In genomic region chr3:173796865-173797264, GRCh38 we compare ENCODE assay signal across 20 cellular contexts.
DNase-seq lines count a peak whose midpoint lies in the region; ATAC-seq and TF ChIP-seq lines count a peak whose summit lies in the region.
"Had no signal": no experiment of that assay in that cellular context is flagged by ENCODE, and none has a peak within 500 bp of the region (broad histone marks: within the 10 kb centered on the region; RNA-seq: fewer than 3 reads in every experiment).

No MANE protein-coding gene starts in this region.

- ATAC-seq in GM23338 = peak; percentile 88
- peak; percentile 82 for ATAC-seq in WTC11
- ATAC-seq: SK-N-SH treated with all-trans-retinoic acid at 6 μM for 48 hours had no signal

- H4K20me1 ChIP-seq in GM23338 (replicated peaks; ENCODE audit: insufficient read depth) = no peaks in the 10 kb centered on the region
- H4K20me1 ChIP-seq in neural progenitor cell (ENCODE audit: low read depth) = no peaks in the 10 kb centered on the region
- H4K20me1 ChIP-seq: BLaER1 treated with 17β-estradiol and CSF1 and Interleukin-3, amounts not matched to agents 10 nM and 100 nM had no signal

- no peaks in the 10 kb centered on the region for H3K9me3 ChIP-seq in neural progenitor cell (ENCODE audit: low read depth)
- H3K9me3 ChIP-seq: BLaER1 treated with 17β-estradiol and CSF1 and Interleukin-3, amounts not matched to agents 10 nM and 100 nM had no signal

- no peak overlapping the region for H3K27ac ChIP-seq in GM23338 (ENCODE audit: low read depth)
- no peak overlapping the region for H3K27ac ChIP-seq in neural progenitor cell
- H3K27ac ChIP-seq: BLaER1 treated with 17β-estradiol and CSF1 and Interleukin-3, amounts not matched to agents 10 nM and 100 nM; GM23248 had no signal

- H3F3A ChIP-seq in GM23338 (replicated peaks; ENCODE audit: low read depth) = no peaks in the 10 kb centered on the region
- H3F3A ChIP-seq in neural progenitor cell (ENCODE audit: low read depth) = no peaks in the 10 kb centered on the region

- peak; percentile 24 for DNase-seq in GM23338 (ENCODE audit: low spot score)
- DNase-seq in WTC11 (ENCODE audit: low spot score) = no peak
- no peak for DNase-seq in glutamatergic neuron
- DNase-seq in neural progenitor cell (ENCODE audit: low spot score) = peak; percentile 12
- DNase-seq in osteocyte (ENCODE audit: extremely low spot score, unreplicated experiment) = no peak
- no peak for DNase-seq in stimulated activated CD4-positive, alpha-beta T cell treated with anti-CD3 and anti-CD28 coated beads, Interleukin-2, amount 100 ng/mL, for 48 hours
- DNase-seq in glomerular visceral epithelial cell (ENCODE audit: extremely low spot score) = no peak
- DNase-seq: AML-193; CD4-positive, alpha-beta T cell; GM23248; HCEC 1CT; KBM-7; MV-4-11; NCI-H1105 treated with DMSO at 0.1 percent for 48 hours; NCI-H146; NCI-H1930; NCI-H226; NCI-H510A had no signal

- H3K36me3 Mint-ChIP-seq in GM23338 (ENCODE audit: low read depth) (no peaks in the 10 kb centered on the region), WTC11 (no peaks in the 10 kb centered on the region), glutamatergic neuron (ENCODE audit: unreplicated experiment) (no peaks in the 10 kb centered on the region), neural progenitor cell (no peaks in the 10 kb centered on the region), osteocyte (ENCODE audit: unreplicated experiment) (no peaks in the 10 kb centered on the region)

- H3K4me1 ChIP-seq in GM23338 (ENCODE audit: insufficient read depth) = peaks cover 52% of the 10 kb centered on the region
- peaks cover 14% of the 10 kb centered on the region for H3K4me1 ChIP-seq in neural progenitor cell
- H3K4me1 ChIP-seq: BLaER1 treated with 17β-estradiol and CSF1 and Interleukin-3, amounts not matched to agents 10 nM and 100 nM had no signal

- no peak overlapping the region for H2AFZ ChIP-seq in GM23338
- H2AFZ ChIP-seq in neural progenitor cell (replicated peaks) = no peak overlapping the region
- H2AFZ ChIP-seq: GM23248 had no signal

- no peak overlapping the region for H3K9ac ChIP-seq in neural progenitor cell
- H3K9ac ChIP-seq: BLaER1 treated with 17β-estradiol and CSF1 and Interleukin-3, amounts not matched to agents 10 nM and 100 nM; GM23248 had no signal

- peaks cover 9% of the 10 kb centered on the region for H3K27me3 Mint-ChIP-seq in GM23338 (ENCODE audit: insufficient read depth, low read depth, poor library complexity)
- no peaks in the 10 kb centered on the region for H3K27me3 Mint-ChIP-seq in WTC11 (ENCODE audit: low read depth)
- peaks cover 3% of the 10 kb centered on the region for H3K27me3 Mint-ChIP-seq in glutamatergic neuron (ENCODE audit: unreplicated experiment)
- no peaks in the 10 kb centered on the region for H3K27me3 Mint-ChIP-seq in neural progenitor cell (ENCODE audit: insufficient read depth, low read depth)
- H3K27me3 Mint-ChIP-seq in osteocyte (ENCODE audit: unreplicated experiment) = no peaks in the 10 kb centered on the region
- H3K27me3 Mint-ChIP-seq: CD4-positive, alpha-beta T cell had no signal

- TF ChIP-seq CTCF in GM23338 (conservative IDR thresholded peaks at IDR 0.05; ENCODE audit: low read depth in 2 of 2) = no peak
- TF ChIP-seq CTCF in WTC11 (IDR thresholded peaks at IDR 0.05) = no peak
- TF ChIP-seq CTCF in glutamatergic neuron (IDR thresholded peaks at IDR 0.05; ENCODE audit: partially characterized antibody, unreplicated experiment) = no peak
- no peak for TF ChIP-seq CTCF in neural progenitor cell (IDR thresholded peaks at IDR 0.05)
- TF ChIP-seq CTCF in osteocyte (IDR thresholded peaks at IDR 0.05) = no peak

- H3K4me3 ChIP-seq in GM23338 (no peak overlapping the region), neural progenitor cell (no peak overlapping the region)
- H3K4me3 ChIP-seq: BLaER1 treated with 17β-estradiol and CSF1 and Interleukin-3, amounts not matched to agents 10 nM and 100 nM; GM23248 had no signal

- H3K79me2 ChIP-seq in GM23338 (replicated peaks; ENCODE audit: insufficient read depth) (no peaks in the 10 kb centered on the region), neural progenitor cell (ENCODE audit: low read depth) (no peaks in the 10 kb centered on the region)

- POLR2A ChIA-PET in WTC11 (lab: Charles Lee) = no interaction called here

- no peak overlapping the region for H3K4me2 ChIP-seq in GM23338
- no peak overlapping the region for H3K4me2 ChIP-seq in neural progenitor cell
- H3K4me2 ChIP-seq: BLaER1 treated with 17β-estradiol and CSF1 and Interleukin-3, amounts not matched to agents 10 nM and 100 nM had no signal

- H3K4me3 Mint-ChIP-seq in GM23338 (no peak overlapping the region), WTC11 (no peak overlapping the region), glutamatergic neuron (ENCODE audit: unreplicated experiment) (peak overlapping the region; percentile 0), neural progenitor cell (no peak overlapping the region), osteocyte (ENCODE audit: unreplicated experiment) (no peak overlapping the region)
- H3K4me3 Mint-ChIP-seq: CD4-positive, alpha-beta T cell had no signal

- H3K4me1 Mint-ChIP-seq in GM23338 = peaks cover 47% of the 10 kb centered on the region
- peaks cover 57% of the 10 kb centered on the region for H3K4me1 Mint-ChIP-seq in WTC11
- H3K4me1 Mint-ChIP-seq in glutamatergic neuron (ENCODE audit: low read depth, unreplicated experiment) = peaks cover 27% of the 10 kb centered on the region
- peaks cover 10% of the 10 kb centered on the region for H3K4me1 Mint-ChIP-seq in neural progenitor cell
- H3K4me1 Mint-ChIP-seq in osteocyte (ENCODE audit: unreplicated experiment) = peaks cover 10% of the 10 kb centered on the region

- no peaks in the 10 kb centered on the region for H3K9me2 ChIP-seq in GM23338 (ENCODE audit: insufficient read depth)

- CTCF ChIA-PET in WTC11 (lab: Charles Lee) = interaction anchor here (0.8 kb wide), 1 partner anchor 80 kb away, joined by 3 read pairs; no protein-coding TSS in a partner anchor

- H3K9me3 Mint-ChIP-seq in GM23338 (no peaks in the 10 kb centered on the region), WTC11 (no peaks in the 10 kb centered on the region), glutamatergic neuron (ENCODE audit: unreplicated experiment) (no peaks in the 10 kb centered on the region), neural progenitor cell (no peaks in the 10 kb centered on the region), osteocyte (ENCODE audit: unreplicated experiment) (no peaks in the 10 kb centered on the region)
- H3K9me3 Mint-ChIP-seq: CD4-positive, alpha-beta T cell had no signal

- H3K27ac Mint-ChIP-seq in GM23338 (peak overlapping the region; percentile 73), WTC11 (peak overlapping the region; percentile 44; the same call in 1 of the 2 replicates), glutamatergic neuron (ENCODE audit: unreplicated experiment) (peak overlapping the region; percentile 94), neural progenitor cell (no peak overlapping the region), osteocyte (ENCODE audit: unreplicated experiment) (no peak overlapping the region)
- H3K27ac Mint-ChIP-seq: CD4-positive, alpha-beta T cell had no signal

- H3K36me3 ChIP-seq in GM23338 (ENCODE audit: insufficient read depth) = no peaks in the 10 kb centered on the region
- H3K36me3 ChIP-seq in neural progenitor cell = no peaks in the 10 kb centered on the region
- H3K36me3 ChIP-seq: BLaER1 treated with 17β-estradiol and CSF1 and Interleukin-3, amounts not matched to agents 10 nM and 100 nM had no signal

- H3K27me3 ChIP-seq in GM23338 (ENCODE audit: insufficient read depth) (no peaks in the 10 kb centered on the region), neural progenitor cell (no peaks in the 10 kb centered on the region)
- H3K27me3 ChIP-seq: BLaER1 treated with 17β-estradiol and CSF1 and Interleukin-3, amounts not matched to agents 10 nM and 100 nM had no signal

TF ChIP-seq in GM23338, 12 proteins besides CTCF, POLR2A, EP300 and RAD21 (continues in another document):
- no peak for TF ChIP-seq EZH2 (IDR thresholded peaks at IDR 0.05; ENCODE audit: low read depth, unreplicated experiment)

TF ChIP-seq in WTC11, 78 proteins besides CTCF, POLR2A, EP300 and RAD21 (continues in another document):
- TF ChIP-seq ZNF671 (CRISPR knock-in tag; IDR thresholded peaks at IDR 0.05) = no peak
- TF ChIP-seq NFE2L1 (CRISPR knock-in tag; IDR thresholded peaks at IDR 0.05) = no peak
- no peak for TF ChIP-seq CBFB (CRISPR knock-in tag; IDR thresholded peaks at IDR 0.05; ENCODE audit: low read depth)
- TF ChIP-seq, protein P1, sequence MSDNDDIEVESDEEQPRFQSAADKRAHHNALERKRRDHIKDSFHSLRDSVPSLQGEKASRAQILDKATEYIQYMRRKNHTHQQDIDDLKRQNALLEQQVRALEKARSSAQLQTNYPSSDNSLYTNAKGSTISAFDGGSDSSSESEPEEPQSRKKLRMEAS (CRISPR knock-in tag; IDR thresholded peaks at IDR 0.05) = no peak
- TF ChIP-seq KAT7 (CRISPR knock-in tag; IDR thresholded peaks at IDR 0.05; ENCODE audit: borderline replicate concordance) = no peak
- TF ChIP-seq, protein P2, sequence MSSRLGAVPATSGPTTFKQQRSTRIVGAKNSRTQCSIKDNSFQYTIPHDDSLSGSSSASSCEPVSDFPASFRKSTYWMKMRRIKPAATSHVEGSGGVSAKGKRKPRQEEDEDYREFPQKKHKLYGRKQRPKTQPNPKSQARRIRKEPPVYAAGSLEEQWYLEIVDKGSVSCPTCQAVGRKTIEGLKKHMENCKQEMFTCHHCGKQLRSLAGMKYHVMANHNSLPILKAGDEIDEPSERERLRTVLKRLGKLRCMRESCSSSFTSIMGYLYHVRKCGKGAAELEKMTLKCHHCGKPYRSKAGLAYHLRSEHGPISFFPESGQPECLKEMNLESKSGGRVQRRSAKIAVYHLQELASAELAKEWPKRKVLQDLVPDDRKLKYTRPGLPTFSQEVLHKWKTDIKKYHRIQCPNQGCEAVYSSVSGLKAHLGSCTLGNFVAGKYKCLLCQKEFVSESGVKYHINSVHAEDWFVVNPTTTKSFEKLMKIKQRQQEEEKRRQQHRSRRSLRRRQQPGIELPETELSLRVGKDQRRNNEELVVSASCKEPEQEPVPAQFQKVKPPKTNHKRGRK (CRISPR knock-in tag; IDR thresholded peaks at IDR 0.05; ENCODE audit: borderline replicate concordance) = no peak

Comparison
In these comparisons a context has a peak if more than half of its experiments do, and no peak if none do; other contexts are left out.
1. DNase-seq: peak in GM23338 (single experiment) and neural progenitor cell (single experiment); none in WTC11 (single experiment), glutamatergic neuron (single experiment), osteocyte (single experiment), stimulated activated CD4-positive, alpha-beta T cell treated with anti-CD3 and anti-CD28 coated beads, Interleukin-2, amount 100 ng/mL, for 48 hours (0 of 2) and glomerular visceral epithelial cell (single experiment).
2. H3K27ac Mint-ChIP-seq: peak in GM23338 (single experiment), WTC11 (single experiment) and glutamatergic neuron (single experiment); none in neural progenitor cell (single experiment) and osteocyte (single experiment).